8 cellular contexts compared by ENCODE assay signal in the genomic region with DNA sequence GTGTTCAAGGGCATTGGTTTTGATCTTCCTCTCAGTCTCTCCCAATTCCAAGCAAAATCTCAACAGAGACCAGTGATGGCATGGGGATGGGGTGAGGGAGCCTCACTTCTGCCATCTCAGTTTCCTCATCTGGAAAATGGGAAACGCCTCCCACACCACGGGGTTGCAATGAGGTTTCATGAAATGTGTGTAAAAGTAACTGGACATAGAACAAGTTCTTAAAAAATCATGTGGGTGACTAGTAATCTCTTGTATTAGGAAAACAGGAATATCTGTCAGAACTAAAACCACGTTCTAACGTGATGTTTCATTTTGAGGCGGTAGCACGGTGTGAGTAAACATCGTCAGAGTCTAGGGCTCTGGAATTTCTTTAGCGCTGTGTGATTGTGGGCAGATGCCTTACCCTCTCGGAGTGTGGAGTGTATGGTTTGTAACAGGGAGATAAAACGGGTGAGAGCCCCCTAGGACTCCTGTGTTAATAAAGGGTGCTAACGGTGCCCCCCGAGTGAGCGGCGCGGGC. TPM values are rescaled to one million over a fixed set of nuclear protein-coding genes. Genes with fewer than 3 reads are reported as not detected.
DNase-seq lines count a peak whose midpoint lies in the region; ATAC-seq and TF ChIP-seq lines count a peak whose summit lies in the region.

No MANE protein-coding gene starts in this region.

- H3K4me1 ChIP-seq in MM.1S (ENCODE audit: low read length), result peaks cover 10% of the 10 kb centered on the region; the same call in 1 of the 2 replicates

- no peak for TF ChIP-seq EP300 in neural cell (conservative IDR thresholded peaks at IDR 0.05; ENCODE audit: poor library complexity, severe bottlenecking)

- H2AFZ ChIP-seq in MM.1S (ENCODE audit: low read length) (peak overlapping the region; percentile 79), neural cell (ENCODE audit: low read depth, low read length) (peak overlapping the region; percentile 14)

- no peaks in the 10 kb centered on the region for H3F3A ChIP-seq in MM.1S (ENCODE audit: insufficient read depth, low read length)
- H3F3A ChIP-seq in neural cell (ENCODE audit: insufficient read depth, low read length, poor library complexity, severe bottlenecking), result peaks cover 6% of the 10 kb centered on the region

- no peaks in the 10 kb centered on the region for H3K79me2 ChIP-seq in MM.1S (ENCODE audit: low read length)
- H3K79me2 ChIP-seq in neural cell (replicated peaks; ENCODE audit: insufficient read depth, low read length), result peaks cover 19% of the 10 kb centered on the region

- ATAC-seq in GM21717 (IDR thresholded peaks at IDR 0.05; ENCODE audit: unreplicated experiment), result peak; percentile 40

- no peak for TF ChIP-seq RAD21 in neural cell (conservative IDR thresholded peaks at IDR 0.05)

- H3K9me2 ChIP-seq in MM.1S (replicated peaks; ENCODE audit: insufficient read depth, low read length), result no peaks in the 10 kb centered on the region
- no peaks in the 10 kb centered on the region for H3K9me2 ChIP-seq in neural cell (ENCODE audit: insufficient read depth, low read length)

- TF ChIP-seq CTCF in MM.1S (IDR thresholded peaks at IDR 0.05; ENCODE audit: low read length) (no peak), dorsolateral prefrontal cortex (IDR thresholded peaks at IDR 0.05 in 54 of 56, conservative IDR thresholded peaks at IDR 0.05 in 2 of 56; ENCODE audit: low read depth in 1 of 56, partially characterized antibody in 56 of 56) (no peak), neural cell (IDR thresholded peaks at IDR 0.05; ENCODE audit: poor library complexity, severe bottlenecking) (no peak)

- H3K9me3 ChIP-seq in MM.1S (replicated peaks; ENCODE audit: insufficient read depth, low read length) (no peaks in the 10 kb centered on the region), neural cell (ENCODE audit: low read length) (no peaks in the 10 kb centered on the region)

- peak; percentile 58 for DNase-seq in EH (ENCODE audit: low read depth)
- DNase-seq in MM.1S, result no peak
- no peak for DNase-seq in dorsolateral prefrontal cortex
- no peak for DNase-seq in DMS 273 (lab: John Stamatoyannopoulos, UW; ENCODE audit: unreplicated experiment)
- DNase-seq in DMS79 (lab: John Stamatoyannopoulos, UW), result no peak
- no peak for DNase-seq in NCI-H1417 treated with DMSO at 0.1 percent for 48 hours (lab: John Stamatoyannopoulos, UW)

- H4K20me1 ChIP-seq in MM.1S (ENCODE audit: insufficient read depth, low read length) (no peaks in the 10 kb centered on the region), neural cell (ENCODE audit: insufficient read depth) (no peaks in the 10 kb centered on the region)

- H3K9ac ChIP-seq in MM.1S (ENCODE audit: low read length) (peak overlapping the region; percentile 62), neural cell (ENCODE audit: low read length) (peak overlapping the region; percentile 25)

- H3K27me3 ChIP-seq in MM.1S (replicated peaks; ENCODE audit: insufficient read depth, low read length), result no peaks in the 10 kb centered on the region
- H3K27me3 ChIP-seq in dorsolateral prefrontal cortex, result no peaks in the 10 kb centered on the region
- no peaks in the 10 kb centered on the region for H3K27me3 ChIP-seq in neural cell (ENCODE audit: insufficient read depth, low read depth, low read length)

- peak overlapping the region; percentile 76 for H3K4me3 ChIP-seq in MM.1S (ENCODE audit: low read length)
- peak overlapping the region; percentile 50 to 99 (median 91) for H3K4me3 ChIP-seq in dorsolateral prefrontal cortex
- H3K4me3 ChIP-seq in neural cell (ENCODE audit: low read length), result peak overlapping the region; percentile 88

- H3K4me2 ChIP-seq in MM.1S (ENCODE audit: low read depth, low read length), result peak overlapping the region; percentile 80
- peak overlapping the region; percentile 69 for H3K4me2 ChIP-seq in neural cell (ENCODE audit: low read length)

- intact Hi-C loops in dorsolateral prefrontal cortex (cut with DNase I), result loop anchor here (2.0 kb wide), 2 partner anchors 55 to 167 kb away; a partner anchor contains a TSS

- H3K27ac ChIP-seq in MM.1S (ENCODE audit: low read length), result no peak overlapping the region
- H3K27ac ChIP-seq in dorsolateral prefrontal cortex, result peak overlapping the region; percentile 87 to 100 (median 98)
- H3K27ac ChIP-seq in neural cell (ENCODE audit: low read length), result no peak overlapping the region

- H3K36me3 ChIP-seq in MM.1S (replicated peaks; ENCODE audit: insufficient read depth, low read length), result no peaks in the 10 kb centered on the region
- H3K36me3 ChIP-seq in neural cell (ENCODE audit: insufficient read depth, low read length), result no peaks in the 10 kb centered on the region

TF ChIP-seq in neural cell, 6 proteins besides CTCF, POLR2A, EP300 and RAD21:
- TF ChIP-seq, protein P1, sequence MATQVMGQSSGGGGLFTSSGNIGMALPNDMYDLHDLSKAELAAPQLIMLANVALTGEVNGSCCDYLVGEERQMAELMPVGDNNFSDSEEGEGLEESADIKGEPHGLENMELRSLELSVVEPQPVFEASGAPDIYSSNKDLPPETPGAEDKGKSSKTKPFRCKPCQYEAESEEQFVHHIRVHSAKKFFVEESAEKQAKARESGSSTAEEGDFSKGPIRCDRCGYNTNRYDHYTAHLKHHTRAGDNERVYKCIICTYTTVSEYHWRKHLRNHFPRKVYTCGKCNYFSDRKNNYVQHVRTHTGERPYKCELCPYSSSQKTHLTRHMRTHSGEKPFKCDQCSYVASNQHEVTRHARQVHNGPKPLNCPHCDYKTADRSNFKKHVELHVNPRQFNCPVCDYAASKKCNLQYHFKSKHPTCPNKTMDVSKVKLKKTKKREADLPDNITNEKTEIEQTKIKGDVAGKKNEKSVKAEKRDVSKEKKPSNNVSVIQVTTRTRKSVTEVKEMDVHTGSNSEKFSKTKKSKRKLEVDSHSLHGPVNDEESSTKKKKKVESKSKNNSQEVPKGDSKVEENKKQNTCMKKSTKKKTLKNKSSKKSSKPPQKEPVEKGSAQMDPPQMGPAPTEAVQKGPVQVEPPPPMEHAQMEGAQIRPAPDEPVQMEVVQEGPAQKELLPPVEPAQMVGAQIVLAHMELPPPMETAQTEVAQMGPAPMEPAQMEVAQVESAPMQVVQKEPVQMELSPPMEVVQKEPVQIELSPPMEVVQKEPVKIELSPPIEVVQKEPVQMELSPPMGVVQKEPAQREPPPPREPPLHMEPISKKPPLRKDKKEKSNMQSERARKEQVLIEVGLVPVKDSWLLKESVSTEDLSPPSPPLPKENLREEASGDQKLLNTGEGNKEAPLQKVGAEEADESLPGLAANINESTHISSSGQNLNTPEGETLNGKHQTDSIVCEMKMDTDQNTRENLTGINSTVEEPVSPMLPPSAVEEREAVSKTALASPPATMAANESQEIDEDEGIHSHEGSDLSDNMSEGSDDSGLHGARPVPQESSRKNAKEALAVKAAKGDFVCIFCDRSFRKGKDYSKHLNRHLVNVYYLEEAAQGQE (IDR thresholded peaks at IDR 0.05; ENCODE audit: borderline replicate concordance), result peak; percentile 1
- no peak for TF ChIP-seq EZH2 (IDR thresholded peaks at IDR 0.05; ENCODE audit: borderline replicate concordance, insufficient read depth, low read length, poor library complexity, severe bottlenecking)

RNA-seq across cellular contexts. Expression of a gene that starts 55.5 kb away (rescaled TPM):
- 100 to 1,000 TPM; 149 to 406 (median 315) TPM for total RNA-seq in dorsolateral prefrontal cortex
- polyA plus RNA-seq in neural cell, result 47.1 and 47.8 TPM in 2 replicates
- polyA minus RNA-seq in neural cell, result 102 and 129 TPM in 2 replicates

Comparison
In these comparisons a context has a peak if more than half of its experiments do, and no peak if none do; other contexts are left out.
1. H3K27ac ChIP-seq: peak in dorsolateral prefrontal cortex (59 of 59); none in MM.1S (single experiment) and neural cell (single experiment).
2. Peak in every context shown above with its lines, with median percentiles within 50 percentile points of each other: H3K4me3 ChIP-seq.